ENCODE assay signal across 22 cellular contexts in genomic region chr5:71471193-71471592, GRCh38. TPM values are rescaled to one million over a fixed set of nuclear protein-coding genes. Genes with fewer than 3 reads are reported as not detected.
DNase-seq lines count a peak whose midpoint lies in the region; ATAC-seq, FAIRE-seq and TF ChIP-seq lines count a peak whose summit lies in the region.
"Had no signal": no experiment of that assay in that cellular context is flagged by ENCODE, and none has a peak within 500 bp of the region (broad histone marks: within the 10 kb centered on the region; RNA-seq: fewer than 3 reads in every experiment).

No MANE protein-coding gene starts in this region.

- H3K9me3 Mint-ChIP-seq in Caco-2 (ENCODE audit: unreplicated experiment), result no peaks in the 10 kb centered on the region
- H3K9me3 Mint-ChIP-seq: activated CD4-positive, alpha-beta T cell treated with anti-CD3 and anti-CD28 coated beads, Interleukin-2, amount 10 ng/mL, durations not matched to agents 7 days and 5 days; activated T-cell treated with anti-CD3 and anti-CD28 coated beads, Interleukin-2, amount 50 U/mL, for 72 hours; immature natural killer cell; neural progenitor cell; T-helper 2 cell treated with Interferon-gamma antibody and Interleukin-4, amounts not matched to agents 5 μg/mL and 100 μg/mL, for 36 hours had no signal

- H3K4me2 ChIP-seq in endothelial cell of umbilical vein (ENCODE audit: insufficient read depth, low read length), result peak overlapping the region; percentile 36
- H3K4me2 ChIP-seq in osteoblast (ENCODE audit: insufficient read depth, low read length), result peak overlapping the region; percentile 47
- H3K4me2 ChIP-seq: neural progenitor cell had no signal

- no peak overlapping the region for H3K4me3 Mint-ChIP-seq in Caco-2 (ENCODE audit: unreplicated experiment)
- H3K4me3 Mint-ChIP-seq: activated CD4-positive, alpha-beta T cell treated with anti-CD3 and anti-CD28 coated beads, Interleukin-2, amount 10 ng/mL, durations not matched to agents 7 days and 5 days; activated T-cell treated with anti-CD3 and anti-CD28 coated beads, Interleukin-2, amount 50 U/mL, for 72 hours; immature natural killer cell; neural progenitor cell; T-helper 2 cell treated with Interferon-gamma antibody and Interleukin-4, amounts not matched to agents 5 μg/mL and 100 μg/mL, for 36 hours had no signal

- H3K27ac ChIP-seq in RWPE2 (ENCODE audit: poor library complexity, severe bottlenecking) (peak overlapping the region; percentile 7), endothelial cell of umbilical vein (ENCODE audit: insufficient read depth, low read depth, low read length) (peak overlapping the region; percentile 12), osteoblast (ENCODE audit: low read depth, low read length) (peak overlapping the region; percentile 64)
- H3K27ac ChIP-seq: gastroesophageal sphincter, neural progenitor cell, right lobe of liver, upper lobe of right lung had no signal

- H3K4me1 ChIP-seq in RWPE2 (ENCODE audit: insufficient read depth, poor library complexity, severe bottlenecking) (peaks cover 12% of the 10 kb centered on the region), endothelial cell of umbilical vein (ENCODE audit: control insufficient read depth, extremely low read depth, insufficient read depth, low read length) (peaks cover 6% of the 10 kb centered on the region), osteoblast (ENCODE audit: insufficient read depth, low read length) (peaks cover 8% of the 10 kb centered on the region), Caco-2 (no peaks in the 10 kb centered on the region)
- H3K4me1 ChIP-seq: gastroesophageal sphincter, right lobe of liver, upper lobe of right lung had no signal

- TF ChIP-seq POLR2A in endothelial cell of umbilical vein (IDR thresholded peaks at IDR 0.05; ENCODE audit: low read depth, low read length), result no peak

- peaks cover 7% of the 10 kb centered on the region for H3K79me2 ChIP-seq in endothelial cell of umbilical vein (ENCODE audit: control insufficient read depth, insufficient read depth, low read length)
- peaks cover 3% of the 10 kb centered on the region for H3K79me2 ChIP-seq in osteoblast (ENCODE audit: insufficient read depth, low read length)

- no peak overlapping the region for H3K27ac Mint-ChIP-seq in Caco-2 (ENCODE audit: unreplicated experiment)
- H3K27ac Mint-ChIP-seq: neural progenitor cell; T-helper 2 cell treated with Interferon-gamma antibody and Interleukin-4, amounts not matched to agents 5 μg/mL and 100 μg/mL, for 36 hours had no signal

- no peaks in the 10 kb centered on the region for H3K4me1 Mint-ChIP-seq in Caco-2 (ENCODE audit: low read depth, unreplicated experiment)
- H3K4me1 Mint-ChIP-seq: activated CD4-positive, alpha-beta T cell treated with anti-CD3 and anti-CD28 coated beads, Interleukin-2, amount 10 ng/mL, durations not matched to agents 7 days and 5 days; immature natural killer cell; neural progenitor cell had no signal

- peak; percentile 37 for FAIRE-seq in endothelial cell of umbilical vein (lab: Jason Lieb, UNC)

- peaks cover 86% of the 10 kb centered on the region for H3K36me3 Mint-ChIP-seq in Caco-2 (ENCODE audit: insufficient read depth, unreplicated experiment)

- TF ChIP-seq CTCF in RWPE2 (IDR thresholded peaks at IDR 0.05; ENCODE audit: poor library complexity, severe bottlenecking) (no peak), endothelial cell of umbilical vein (IDR thresholded peaks at IDR 0.05; ENCODE audit: extremely low read depth in 1 of 2, insufficient read depth in 1 of 2, low read depth in 1 of 2, low read length in 2 of 2) (no peak), osteoblast (IDR thresholded peaks at IDR 0.05; ENCODE audit: extremely low read depth, low read depth, low read length) (no peak), Caco-2 (IDR thresholded peaks at IDR 0.05; ENCODE audit: insufficient read depth in 1 of 2, low read depth in 1 of 2, low read length in 1 of 2, severe bottlenecking in 1 of 2, unreplicated experiment in 1 of 2) (no peak)

- H3K4me3 ChIP-seq in RWPE2 (ENCODE audit: severe bottlenecking) (no peak overlapping the region), endothelial cell of umbilical vein (replicated peaks in 1 of 3; ENCODE audit: insufficient read depth in 1 of 3, low read depth in 1 of 3, low read length in 3 of 3) (no peak overlapping the region), osteoblast (ENCODE audit: insufficient read depth, low read length) (no peak overlapping the region), Caco-2 (ENCODE audit: low read depth, low read length) (no peak overlapping the region)
- H3K4me3 ChIP-seq: gastroesophageal sphincter, neural progenitor cell, right lobe of liver, upper lobe of right lung had no signal

- peak; percentile 70 for ATAC-seq in RWPE2 (ENCODE audit: low read depth)
- no peak for ATAC-seq in GM19035 (IDR thresholded peaks at IDR 0.05; ENCODE audit: unreplicated experiment)
- no peak for ATAC-seq in HG03565 (IDR thresholded peaks at IDR 0.05; ENCODE audit: unreplicated experiment)
- no peak for ATAC-seq in GM21360 (IDR thresholded peaks at IDR 0.05; ENCODE audit: unreplicated experiment)
- ATAC-seq: activated T-cell treated with anti-CD3 and anti-CD28 coated beads, Interleukin-2, amount 50 U/mL, for 72 hours; gastroesophageal sphincter; upper lobe of right lung had no signal

- DNase-seq in ELR (ENCODE audit: low read depth) (peak; percentile 85), RWPE2 (ENCODE audit: low spot score) (no peak), endothelial cell of umbilical vein (ENCODE audit: low read depth, low spot score) (peak; percentile 59), osteoblast (ENCODE audit: insufficient read length, low spot score, missing footprints) (no peak), Caco-2 (no peak)
- DNase-seq: activated CD4-positive, alpha-beta T cell treated with anti-CD3 and anti-CD28 coated beads, Interleukin-2, amount 10 ng/mL, durations not matched to agents 7 days and 5 days; activated T-cell treated with anti-CD3 and anti-CD28 coated beads, Interleukin-2, amount 50 U/mL, for 72 hours; amygdala; DMS153; GOT3; immature natural killer cell; mesendoderm; MV-4-11; right lobe of liver; stimulated activated CD4-positive, alpha-beta T cell treated with anti-CD3 and anti-CD28 coated beads, Interleukin-4, amount 100 ng/mL, for 24 hours; upper lobe of right lung had no signal

- dilution Hi-C loops in endothelial cell of umbilical vein (cut with MboI; ENCODE audit: extremely low pct_ligation_motif_present, low sequenced_read_pairs), result no loop called here

- no peaks in the 10 kb centered on the region for H3K27me3 Mint-ChIP-seq in Caco-2 (ENCODE audit: insufficient read depth, unreplicated experiment)
- H3K27me3 Mint-ChIP-seq: activated CD4-positive, alpha-beta T cell treated with anti-CD3 and anti-CD28 coated beads, Interleukin-2, amount 10 ng/mL, durations not matched to agents 7 days and 5 days had no signal

- no peaks in the 10 kb centered on the region for H3K27me3 ChIP-seq in RWPE2 (ENCODE audit: insufficient read depth, poor library complexity, severe bottlenecking)
- no peaks in the 10 kb centered on the region for H3K27me3 ChIP-seq in endothelial cell of umbilical vein (ENCODE audit: control insufficient read depth in 2 of 2, insufficient read depth in 2 of 2, low read length in 2 of 2)
- H3K27me3 ChIP-seq in osteoblast (ENCODE audit: insufficient read depth, low read length), result no peaks in the 10 kb centered on the region
- H3K27me3 ChIP-seq in Caco-2 (replicated peaks; ENCODE audit: control insufficient read depth, insufficient read depth, low read length), result no peaks in the 10 kb centered on the region
- H3K27me3 ChIP-seq: gastroesophageal sphincter, neural progenitor cell, right lobe of liver, upper lobe of right lung had no signal

- H4K20me1 ChIP-seq in endothelial cell of umbilical vein (replicated peaks; ENCODE audit: control insufficient read depth, extremely low read depth, insufficient read depth, low read length) (peaks cover 2% of the 10 kb centered on the region), osteoblast (ENCODE audit: insufficient read depth, low read length) (peaks cover 2% of the 10 kb centered on the region)

- no peak overlapping the region for H3K9ac ChIP-seq in endothelial cell of umbilical vein (replicated peaks; ENCODE audit: extremely low read depth, insufficient read depth, low read length)
- H3K9ac ChIP-seq: neural progenitor cell had no signal

- CTCF ChIA-PET in endothelial cell of umbilical vein (lab: Charles Lee) (interaction anchor here (1.0 kb wide), 1 partner anchor 287 kb away, joined by 4 read pairs; no protein-coding TSS in a partner anchor), Caco-2 (lab: Charles Lee) (no interaction called here)

- H3K9me3 ChIP-seq in RWPE2 (ENCODE audit: severe bottlenecking) (no peaks in the 10 kb centered on the region), endothelial cell of umbilical vein (replicated peaks; ENCODE audit: control insufficient read depth, insufficient read depth, low read length) (no peaks in the 10 kb centered on the region), osteoblast (ENCODE audit: low read depth, low read length) (no peaks in the 10 kb centered on the region), Caco-2 (no peaks in the 10 kb centered on the region)
- H3K9me3 ChIP-seq: gastroesophageal sphincter, right lobe of liver, upper lobe of right lung had no signal

- TSS peak; percentile 7 for BruUV-seq in endothelial cell of umbilical vein (replicated peaks; lab: Mats Ljungman, UMichigan)
- no TSS peak for BruUV-seq in Caco-2 (replicated peaks; lab: Mats Ljungman, UMichigan)

- intact Hi-C loops in endothelial cell of umbilical vein (cut with micrococcal nuclease), result no loop called here
- intact Hi-C loops in Caco-2 (cut with micrococcal nuclease; ENCODE audit: unreplicated experiment), result no loop called here

- POLR2A ChIA-PET in endothelial cell of umbilical vein (lab: Charles Lee) (interaction anchor here (0.7 kb wide), 1 partner anchor 186 kb away, joined by 4 read pairs; no protein-coding TSS in a partner anchor), Caco-2 (lab: Charles Lee) (no interaction called here)

- no peak overlapping the region for H2AFZ ChIP-seq in endothelial cell of umbilical vein (ENCODE audit: low read depth, low read length)
- peak overlapping the region; percentile 46 for H2AFZ ChIP-seq in osteoblast (ENCODE audit: low read length)
- H2AFZ ChIP-seq: neural progenitor cell had no signal

- H3K9me1 ChIP-seq in endothelial cell of umbilical vein (replicated peaks; ENCODE audit: control insufficient read depth, extremely low read depth, insufficient read depth, low read length), result no peaks in the 10 kb centered on the region

- H3K36me3 ChIP-seq in RWPE2 (ENCODE audit: low read depth) (peaks cover 90% of the 10 kb centered on the region), endothelial cell of umbilical vein (ENCODE audit: control insufficient read depth in 2 of 2, extremely low read depth in 1 of 2, insufficient read depth in 2 of 2, low read length in 2 of 2) (peaks cover 7 to 13% of the 10 kb centered on the region in 2 experiments), osteoblast (ENCODE audit: insufficient read depth, low read length) (peaks cover 32% of the 10 kb centered on the region), Caco-2 (ENCODE audit: control insufficient read depth, insufficient read depth, low read length) (no peaks in the 10 kb centered on the region; the same call in 1 of the 2 replicates)

RNA-seq across cellular contexts. Expression of gene BDP1, which starts 15.7 kb away (rescaled TPM):
- total RNA-seq in endothelial cell of umbilical vein (25.2 and 27.5 TPM in 2 replicates), osteoblast (20.0 and 20.3 TPM in 2 replicates), Caco-2 (2022) (27.5 and 30.5 TPM in 2 replicates)
- polyA plus RNA-seq in endothelial cell of umbilical vein, result 3.7 and 4.5 TPM in 2 replicates
- polyA plus RNA-seq in endothelial cell of umbilical vein (2011; cell fraction: cytosol; rRNA removed), result 5.4 and 5.6 TPM in 2 replicates
- polyA plus RNA-seq in endothelial cell of umbilical vein (2011; cell fraction: nucleus; rRNA removed), result 21.6 and 28.9 TPM in 2 replicates
- polyA plus RNA-seq in endothelial cell of umbilical vein (2012), result 10.1 and 15.6 TPM in 2 replicates
- polyA minus RNA-seq in endothelial cell of umbilical vein, result 18.0 and 19.5 TPM in 2 replicates
- polyA minus RNA-seq in endothelial cell of umbilical vein (2011; cell fraction: cytosol; rRNA and poly(A)+ RNA removed), result 15.5 TPM
- 27.7 and 38.6 TPM in 2 replicates for polyA minus RNA-seq in endothelial cell of umbilical vein (2011; cell fraction: nucleus; rRNA and poly(A)+ RNA removed)

Comparison
In these comparisons a context has a peak if more than half of its experiments do, and no peak if none do; other contexts are left out.
1. DNase-seq: peak in ELR (single experiment) and endothelial cell of umbilical vein (single experiment); none in RWPE2 (single experiment), osteoblast (single experiment) and Caco-2 (0 of 2).
2. H3K27ac ChIP-seq: peak in every context shown above with its lines; median percentile 64 in osteoblast; 12 in endothelial cell of umbilical vein; 7 in RWPE2.